Comparison of ENCODE assay signal across 10 cellular contexts in the genomic region with DNA sequence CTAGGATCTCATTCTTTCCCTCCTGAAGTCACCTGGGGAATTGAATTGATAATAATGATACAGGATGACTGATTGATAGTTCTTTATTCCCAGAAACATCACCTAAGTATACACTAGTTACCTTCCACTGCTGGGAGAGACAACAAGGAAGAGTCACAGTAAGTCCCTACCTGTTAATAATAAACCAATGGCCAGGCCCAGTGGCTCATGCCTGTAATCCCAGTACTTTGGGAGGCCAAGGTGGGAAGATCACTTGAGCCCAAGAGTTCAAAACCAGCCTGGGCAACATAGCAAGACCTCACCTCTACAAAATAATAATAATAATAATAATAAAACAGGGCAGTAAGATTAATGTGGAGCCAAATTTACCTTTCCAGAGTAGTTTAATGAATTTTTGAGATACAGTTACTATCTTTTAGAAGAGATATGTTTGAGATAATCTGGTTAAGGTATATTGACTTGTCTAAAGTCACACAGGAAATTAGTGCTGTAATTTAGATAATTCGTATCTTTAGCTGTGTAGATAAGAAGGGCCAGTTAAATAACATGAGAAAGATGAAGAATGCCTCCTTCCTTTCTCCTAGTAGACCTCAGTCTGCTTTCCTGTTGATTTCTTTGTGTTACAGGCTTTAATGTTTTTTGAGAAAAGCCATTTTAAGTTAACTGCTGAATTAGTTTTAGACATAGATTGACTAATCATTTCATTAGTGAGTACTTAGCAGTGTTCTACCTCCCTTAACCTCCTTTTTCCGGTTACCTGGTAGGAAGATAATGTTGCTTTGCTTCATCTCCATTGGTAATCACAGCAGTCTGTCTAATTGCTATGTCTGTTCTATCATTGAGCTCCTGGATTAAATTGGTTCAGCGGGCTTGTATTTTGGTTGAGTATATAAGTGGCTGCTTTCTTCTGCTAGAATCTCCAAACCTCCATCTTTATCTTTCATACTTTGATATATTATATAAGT. TPM values are rescaled to one million over a fixed set of nuclear protein-coding genes. Genes with fewer than 3 reads are reported as not detected.
DNase-seq lines count a peak whose midpoint lies in the region; ATAC-seq and TF ChIP-seq lines count a peak whose summit lies in the region.
"Had no signal": no experiment of that assay in that cellular context is flagged by ENCODE, and none has a peak within 500 bp of the region (broad histone marks: within the 10 kb centered on the region; RNA-seq: fewer than 3 reads in every experiment).

No MANE protein-coding gene starts in this region.

- H3K4me1 Mint-ChIP-seq in activated CD4-positive, alpha-beta T cell treated with anti-CD3 and anti-CD28 coated beads, Interleukin-2, amount 10 ng/mL, durations not matched to agents 24 days and 14 days = peaks cover 80% of the 10 kb centered on the region

- no peak for ATAC-seq in lung (ENCODE audit: insufficient read depth, low FRiP score)
- ATAC-seq in HG02970 (IDR thresholded peaks at IDR 0.05; ENCODE audit: low FRiP score, unreplicated experiment) = no peak
- ATAC-seq in HG03439 (IDR thresholded peaks at IDR 0.05; ENCODE audit: unreplicated experiment) = no peak

- H3K4me3 ChIP-seq in ascending aorta = no peak overlapping the region
- H3K4me3 ChIP-seq in lung = no peak overlapping the region
- H3K4me3 ChIP-seq in thymus (ENCODE audit: low read length) = no peak overlapping the region

- intact Hi-C loops in activated CD4-positive, alpha-beta T cell treated with anti-CD3 and anti-CD28 coated beads, Interleukin-2, amount 10 ng/mL, durations not matched to agents 24 days and 14 days (cut with micrococcal nuclease) = loop anchor here (2.0 kb wide), 1 partner anchor 15 kb away; no protein-coding TSS in a partner anchor
- intact Hi-C loops in ascending aorta (cut with DNase I) = no loop called here

- peak overlapping the region; percentile 87 for H3K27ac Mint-ChIP-seq in activated CD4-positive, alpha-beta T cell treated with anti-CD3 and anti-CD28 coated beads, Interleukin-2, amount 10 ng/mL, durations not matched to agents 24 days and 14 days

- H3K9me3 ChIP-seq in ascending aorta = no peaks in the 10 kb centered on the region
- no peaks in the 10 kb centered on the region for H3K9me3 ChIP-seq in lung (ENCODE audit: control insufficient read depth in 2 of 2, insufficient read depth in 1 of 2, low read length in 1 of 2)
- no peaks in the 10 kb centered on the region for H3K9me3 ChIP-seq in thymus (ENCODE audit: control insufficient read depth)

- H3K36me3 ChIP-seq in ascending aorta (no peaks in the 10 kb centered on the region), lung (ENCODE audit: control insufficient read depth in 2 of 2, insufficient read depth in 2 of 2, low read length in 2 of 2) (no peaks in the 10 kb centered on the region), thymus (ENCODE audit: control insufficient read depth, insufficient read depth) (peaks cover 6% of the 10 kb centered on the region)

- TF ChIP-seq CTCF in ascending aorta (IDR thresholded peaks at IDR 0.05) (no peak), lung (IDR thresholded peaks at IDR 0.05; ENCODE audit: control extremely low read depth, extremely low read depth) (no peak)

- no peaks in the 10 kb centered on the region for H3K27me3 ChIP-seq in ascending aorta
- H3K27me3 ChIP-seq in lung (ENCODE audit: control insufficient read depth, insufficient read depth) = no peaks in the 10 kb centered on the region
- no peaks in the 10 kb centered on the region for H3K27me3 ChIP-seq in thymus (ENCODE audit: control insufficient read depth, insufficient read depth)

- H3K27ac ChIP-seq in ascending aorta (peak overlapping the region; percentile 17 to 23), lung (ENCODE audit: low read depth in 1 of 2, low read length in 1 of 2) (peak overlapping the region; percentile 21 to 53), thymus (ENCODE audit: low read depth) (peak overlapping the region; percentile 94)

- H3K36me3 Mint-ChIP-seq in activated CD4-positive, alpha-beta T cell treated with anti-CD3 and anti-CD28 coated beads, Interleukin-2, amount 10 ng/mL, durations not matched to agents 24 days and 14 days (ENCODE audit: low read depth) = peaks cover 51% of the 10 kb centered on the region

- WGBS in lung, 2 donors = 87 to 92% methylated on average over 3 of the region's 3 CpGs
- WGBS in thymus = 94% methylated on average over 3 of the region's 3 CpGs

- DNase-seq in activated CD4-positive, alpha-beta T cell treated with anti-CD3 and anti-CD28 coated beads, Interleukin-2, amount 10 ng/mL, durations not matched to agents 24 days and 14 days = no peak
- no peak for DNase-seq in activated CD4-positive, alpha-beta T cell treated with anti-CD3 and anti-CD28 coated beads for 4 hours
- no peak for DNase-seq in ascending aorta (ENCODE audit: low spot score in 2 of 2)
- DNase-seq in lung (ENCODE audit: low spot score) = no peak
- DNase-seq in EL = no peak
- DNase-seq: kidney glomerular epithelial cell, NCI-H146 had no signal

- peak overlapping the region; percentile 73 for H3K4me3 Mint-ChIP-seq in activated CD4-positive, alpha-beta T cell treated with anti-CD3 and anti-CD28 coated beads, Interleukin-2, amount 10 ng/mL, durations not matched to agents 24 days and 14 days

- H3K9me3 Mint-ChIP-seq in activated CD4-positive, alpha-beta T cell treated with anti-CD3 and anti-CD28 coated beads, Interleukin-2, amount 10 ng/mL, durations not matched to agents 24 days and 14 days = peaks cover 3% of the 10 kb centered on the region

- H3K4me1 ChIP-seq in ascending aorta = peaks cover 0 to 9% of the 10 kb centered on the region in 2 donors
- H3K4me1 ChIP-seq in lung (ENCODE audit: control insufficient read depth in 2 of 2, insufficient read depth in 2 of 2, low read length in 2 of 2) = peaks cover 0 to 10% of the 10 kb centered on the region in 2 donors
- peaks cover 44% of the 10 kb centered on the region for H3K4me1 ChIP-seq in thymus (ENCODE audit: control insufficient read depth, insufficient read depth, low read length)

- no peaks in the 10 kb centered on the region for H3K27me3 Mint-ChIP-seq in activated CD4-positive, alpha-beta T cell treated with anti-CD3 and anti-CD28 coated beads, Interleukin-2, amount 10 ng/mL, durations not matched to agents 24 days and 14 days

RNA-seq across cellular contexts. Expression of gene SMAP2, which starts 22.0 kb away (rescaled TPM):
- 156 and 157 TPM in 2 replicates for total RNA-seq in activated CD4-positive, alpha-beta T cell treated with anti-CD3 and anti-CD28 coated beads, Interleukin-2, amount 10 ng/mL, durations not matched to agents 24 days and 14 days
- 33.5 TPM for total RNA-seq in ascending aorta
- 10 to 100 TPM; 31.0 to 71.6 TPM for total RNA-seq in lung
- polyA plus RNA-seq in lung = 100 to 1,000 TPM in 1 of 2 donors, 10 to 100 TPM in 1; 24.5 to 201 TPM
- polyA plus RNA-seq in thymus = 251 TPM

RNA-seq across cellular contexts. Expression of gene ZFP69B, which starts 54.8 kb away (rescaled TPM):
- total RNA-seq in activated CD4-positive, alpha-beta T cell treated with anti-CD3 and anti-CD28 coated beads, Interleukin-2, amount 10 ng/mL, durations not matched to agents 24 days and 14 days = 5.5 and 6.3 TPM in 2 replicates
- 3.8 TPM for total RNA-seq in ascending aorta
- total RNA-seq in lung = 1 to 10 TPM; 2.0 to 2.7 TPM
- polyA plus RNA-seq in lung = under 1 TPM; 0.43 to 0.87 TPM
- 1.4 TPM for polyA plus RNA-seq in thymus

Comparison
In these comparisons a context has a peak if more than half of its experiments do, and no peak if none do; other contexts are left out.
1. H3K27ac ChIP-seq: peak in every context shown above with its lines; median percentile 94 in thymus; 37 in lung; 20 in ascending aorta.